8 cellular contexts compared by ENCODE assay signal in the genomic region with DNA sequence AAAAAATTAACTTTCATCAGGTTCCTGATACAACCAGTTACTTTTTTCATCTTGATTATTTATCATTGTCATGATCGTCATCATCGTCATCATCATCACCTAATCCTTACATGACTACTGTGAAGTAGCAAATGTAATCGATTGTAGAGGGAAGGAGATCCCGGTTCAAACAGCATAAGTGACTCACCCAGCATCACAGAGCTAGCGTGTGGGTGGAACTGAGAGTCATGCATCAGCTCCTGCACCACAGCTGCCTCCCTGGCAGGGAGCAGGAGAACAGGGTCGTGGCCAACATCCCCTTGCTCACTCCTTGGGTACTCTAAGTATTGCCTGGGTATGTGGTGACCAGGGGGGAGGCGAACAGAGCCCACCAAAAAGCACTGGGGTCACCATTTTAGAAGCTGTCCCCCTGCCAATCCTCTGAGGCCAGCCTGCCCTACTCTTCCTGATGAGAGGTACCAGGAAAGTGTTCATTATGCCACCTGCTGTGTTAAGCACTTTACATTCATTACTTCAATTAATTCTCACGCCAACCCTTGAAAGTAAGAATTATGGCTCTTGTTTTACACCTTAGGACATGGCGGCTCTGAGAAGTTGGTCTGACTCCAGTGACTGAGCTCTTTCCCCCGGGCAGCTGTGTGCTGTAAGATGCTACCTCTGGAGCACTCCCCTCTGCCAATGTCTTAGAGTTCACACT.
DNase-seq lines count a peak whose midpoint lies in the region; ATAC-seq and TF ChIP-seq lines count a peak whose summit lies in the region.

No MANE protein-coding gene starts in this region.

- no peaks in the 10 kb centered on the region for H3F3A ChIP-seq in PC-9 (ENCODE audit: insufficient read depth, low read depth)

- H3K4me1 Mint-ChIP-seq in osteocyte (ENCODE audit: unreplicated experiment) = peaks cover 4% of the 10 kb centered on the region

- BruUV-seq in PC-9 (replicated peaks; lab: Mats Ljungman, UMichigan) = no TSS peak

- no peak overlapping the region for H3K27ac Mint-ChIP-seq in osteocyte (ENCODE audit: unreplicated experiment)

- H3K27me3 ChIP-seq in BE2C (no peaks in the 10 kb centered on the region), PC-9 (ENCODE audit: insufficient read depth, low read depth) (no peaks in the 10 kb centered on the region)

- H3K27ac ChIP-seq in PC-9 = no peak overlapping the region

- H2AFZ ChIP-seq in PC-9 = no peak overlapping the region

- no peaks in the 10 kb centered on the region for H3K9me3 Mint-ChIP-seq in osteocyte (ENCODE audit: unreplicated experiment)

- DNase-seq in BE2C (peak; percentile 15), NCI-H510A treated with DMSO at 0.1 percent for 48 hours (lab: John Stamatoyannopoulos, UW) (peak; percentile 36), amniotic stem cell (lab: John Stamatoyannopoulos, UW) (peak; percentile 35), osteocyte (ENCODE audit: extremely low spot score, unreplicated experiment) (no peak), PC-9 (no peak)
- peak; percentile 74 to 75 for DNase-seq in stimulated activated CD4-positive, alpha-beta T cell treated with anti-CD3 and anti-CD28 coated beads, Interleukin-15, amount 100 ng/mL, for 48 hours (ENCODE audit: low read depth in 2 of 2)

- H3K4me2 ChIP-seq in PC-9 = no peak overlapping the region

- H3K4me3 Mint-ChIP-seq in osteocyte (ENCODE audit: unreplicated experiment) = no peak overlapping the region

- POLR2A ChIA-PET in PC-9 (lab: Charles Lee; ENCODE audit: unreplicated experiment) = no interaction called here

- TF ChIP-seq CTCF in BE2C (IDR thresholded peaks at IDR 0.05; ENCODE audit: low read depth, low read length) = no peak
- no peak for TF ChIP-seq CTCF in osteocyte (IDR thresholded peaks at IDR 0.05)
- TF ChIP-seq CTCF in PC-9 (conservative IDR thresholded peaks at IDR 0.05) = no peak

- H3K36me3 ChIP-seq in BE2C = no peaks in the 10 kb centered on the region
- no peaks in the 10 kb centered on the region for H3K36me3 ChIP-seq in PC-9 (ENCODE audit: low read depth)

- intact Hi-C loops in PC-9 (cut with micrococcal nuclease; ENCODE audit: unreplicated experiment) = no loop called here

- no peaks in the 10 kb centered on the region for H3K36me3 Mint-ChIP-seq in osteocyte (ENCODE audit: unreplicated experiment)

- peak; percentile 55 for ATAC-seq in GM21367 (IDR thresholded peaks at IDR 0.05; ENCODE audit: unreplicated experiment)
- ATAC-seq in HG03139 (IDR thresholded peaks at IDR 0.05; ENCODE audit: unreplicated experiment) = no peak

- H3K9me3 ChIP-seq in BE2C = no peaks in the 10 kb centered on the region
- no peaks in the 10 kb centered on the region for H3K9me3 ChIP-seq in PC-9 (ENCODE audit: insufficient read depth, low read depth)

- H4K20me1 ChIP-seq in PC-9 (ENCODE audit: insufficient read depth) = no peaks in the 10 kb centered on the region

- H3K4me3 ChIP-seq in BE2C (ENCODE audit: low read depth, low read length) (no peak overlapping the region), PC-9 (no peak overlapping the region)

- CTCF ChIA-PET in PC-9 (lab: Charles Lee) = no interaction called here

- peaks cover 9% of the 10 kb centered on the region for H3K27me3 Mint-ChIP-seq in osteocyte (ENCODE audit: unreplicated experiment)

- H3K9me2 ChIP-seq in PC-9 (ENCODE audit: insufficient read depth) = no peaks in the 10 kb centered on the region

- H3K4me1 ChIP-seq in BE2C (peaks cover 9% of the 10 kb centered on the region), PC-9 (replicated peaks; ENCODE audit: insufficient read depth) (no peaks in the 10 kb centered on the region)

- H3K79me2 ChIP-seq in PC-9 (ENCODE audit: low read depth) = no peaks in the 10 kb centered on the region

Comparison
In these comparisons a context has a peak if more than half of its experiments do, and no peak if none do; other contexts are left out.
1. DNase-seq: peak in BE2C (single experiment), NCI-H510A treated with DMSO at 0.1 percent for 48 hours (single experiment), amniotic stem cell (single experiment) and stimulated activated CD4-positive, alpha-beta T cell treated with anti-CD3 and anti-CD28 coated beads, Interleukin-15, amount 100 ng/mL, for 48 hours (2 of 2); none in osteocyte (single experiment) and PC-9 (0 of 2).